In the genomic region with DNA sequence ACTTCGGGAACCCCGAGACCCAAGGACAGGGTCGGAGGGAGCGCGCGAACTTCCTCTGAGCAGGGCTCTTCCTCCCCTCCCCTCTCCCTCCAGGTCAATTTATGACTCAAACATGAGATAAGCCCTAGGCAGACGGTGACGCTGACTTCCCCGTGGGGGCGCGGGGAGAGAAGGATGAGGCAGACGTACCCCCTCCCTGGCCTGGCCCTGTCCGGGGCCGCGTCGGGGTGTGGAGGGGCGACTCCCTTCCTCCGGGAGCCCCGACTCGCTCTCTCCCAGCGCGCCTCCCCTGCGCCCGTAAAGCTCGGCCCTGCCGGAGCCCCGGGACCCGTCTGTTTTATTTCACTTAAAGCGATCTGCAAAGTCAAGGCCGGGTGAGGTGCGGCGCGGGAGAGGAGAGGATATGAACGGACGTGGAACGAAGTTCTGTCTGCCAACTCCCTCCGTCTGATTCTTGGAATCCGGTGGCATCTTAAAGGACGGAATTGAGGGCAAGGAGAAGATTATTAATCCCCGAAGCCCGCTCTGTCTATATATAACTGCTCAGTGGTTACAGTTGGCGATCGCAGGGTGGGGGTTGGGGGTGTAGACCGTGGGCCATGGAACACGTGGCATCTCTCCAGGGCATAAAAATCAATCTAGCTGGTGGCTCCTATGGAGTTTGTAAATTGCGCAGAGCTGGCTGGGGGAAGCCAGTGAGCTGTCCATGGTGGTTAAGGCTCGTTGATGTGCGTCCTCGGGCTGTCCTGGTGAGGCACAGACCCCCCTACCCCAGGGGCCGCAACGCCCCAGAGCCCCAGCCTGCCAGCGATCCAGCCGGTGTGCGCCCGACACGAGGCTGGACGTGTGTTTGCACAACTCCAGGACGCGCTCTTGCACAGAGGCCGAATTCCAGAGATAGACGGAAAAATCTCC, we compare ENCODE assay signal across 8 cellular contexts. TPM values are rescaled to one million over a fixed set of nuclear protein-coding genes. Genes with fewer than 3 reads are reported as not detected.
A peak's percentile ranks its signal among the peaks of the same experiment; 100 is the strongest.
DNase-seq lines count a peak whose midpoint lies in the region; ATAC-seq and TF ChIP-seq lines count a peak whose summit lies in the region.

No MANE protein-coding gene starts in this region.

- peaks cover 99% of the 10 kb centered on the region for H3K27me3 Mint-ChIP-seq in progenitor cell of endocrine pancreas

- no peak for TF ChIP-seq CTCF in progenitor cell of endocrine pancreas (IDR thresholded peaks at IDR 0.05; ENCODE audit: unreplicated experiment)

- no peaks in the 10 kb centered on the region for H3K9me3 Mint-ChIP-seq in progenitor cell of endocrine pancreas (ENCODE audit: low read depth)

- peak; percentile 53 for ATAC-seq in esophagus mucosa

- H3K27ac Mint-ChIP-seq in progenitor cell of endocrine pancreas, result peak overlapping the region; percentile 48

- H3K4me3 Mint-ChIP-seq in progenitor cell of endocrine pancreas (ENCODE audit: low read depth), result peak overlapping the region; percentile 61

- no peaks in the 10 kb centered on the region for H3K36me3 Mint-ChIP-seq in progenitor cell of endocrine pancreas (ENCODE audit: insufficient read depth)

- peak; percentile 65 for DNase-seq in ELF-1 (ENCODE audit: low read depth, low spot score)
- DNase-seq in OCI-M1 (lab: John Stamatoyannopoulos, UW), result peak; percentile 46
- DNase-seq in progenitor cell of endocrine pancreas (ENCODE audit: low spot score, unreplicated experiment), result peak; percentile 65
- DNase-seq in DMS79 treated with DMSO at 0.1 percent for 48 hours (lab: John Stamatoyannopoulos, UW), result no peak
- DNase-seq in COLO668 (lab: John Stamatoyannopoulos, UW; ENCODE audit: unreplicated experiment), result no peak
- no peak for DNase-seq in NCI-H1105 treated with DMSO at 0.1 percent for 48 hours (lab: John Stamatoyannopoulos, UW)
- no peak for DNase-seq in NCI-H1092 treated with DMSO at 0.1 percent for 48 hours (lab: John Stamatoyannopoulos, UW)

- peaks cover 17% of the 10 kb centered on the region for H3K4me1 Mint-ChIP-seq in progenitor cell of endocrine pancreas (ENCODE audit: low read depth)

RNA-seq across cellular contexts. Expression of a gene that starts 2.9 kb away (rescaled TPM):
- 19.0 TPM for total RNA-seq in esophagus mucosa
- total RNA-seq in progenitor cell of endocrine pancreas, result 0.93 and 1.3 TPM in 2 replicates

Comparison
In these comparisons a context has a peak if more than half of its experiments do, and no peak if none do; other contexts are left out.
1. DNase-seq: peak in ELF-1 (single experiment), OCI-M1 (single experiment) and progenitor cell of endocrine pancreas (single experiment); none in DMS79 treated with DMSO at 0.1 percent for 48 hours (single experiment), COLO668 (single experiment), NCI-H1105 treated with DMSO at 0.1 percent for 48 hours (single experiment) and NCI-H1092 treated with DMSO at 0.1 percent for 48 hours (single experiment).